In the genomic region with DNA sequence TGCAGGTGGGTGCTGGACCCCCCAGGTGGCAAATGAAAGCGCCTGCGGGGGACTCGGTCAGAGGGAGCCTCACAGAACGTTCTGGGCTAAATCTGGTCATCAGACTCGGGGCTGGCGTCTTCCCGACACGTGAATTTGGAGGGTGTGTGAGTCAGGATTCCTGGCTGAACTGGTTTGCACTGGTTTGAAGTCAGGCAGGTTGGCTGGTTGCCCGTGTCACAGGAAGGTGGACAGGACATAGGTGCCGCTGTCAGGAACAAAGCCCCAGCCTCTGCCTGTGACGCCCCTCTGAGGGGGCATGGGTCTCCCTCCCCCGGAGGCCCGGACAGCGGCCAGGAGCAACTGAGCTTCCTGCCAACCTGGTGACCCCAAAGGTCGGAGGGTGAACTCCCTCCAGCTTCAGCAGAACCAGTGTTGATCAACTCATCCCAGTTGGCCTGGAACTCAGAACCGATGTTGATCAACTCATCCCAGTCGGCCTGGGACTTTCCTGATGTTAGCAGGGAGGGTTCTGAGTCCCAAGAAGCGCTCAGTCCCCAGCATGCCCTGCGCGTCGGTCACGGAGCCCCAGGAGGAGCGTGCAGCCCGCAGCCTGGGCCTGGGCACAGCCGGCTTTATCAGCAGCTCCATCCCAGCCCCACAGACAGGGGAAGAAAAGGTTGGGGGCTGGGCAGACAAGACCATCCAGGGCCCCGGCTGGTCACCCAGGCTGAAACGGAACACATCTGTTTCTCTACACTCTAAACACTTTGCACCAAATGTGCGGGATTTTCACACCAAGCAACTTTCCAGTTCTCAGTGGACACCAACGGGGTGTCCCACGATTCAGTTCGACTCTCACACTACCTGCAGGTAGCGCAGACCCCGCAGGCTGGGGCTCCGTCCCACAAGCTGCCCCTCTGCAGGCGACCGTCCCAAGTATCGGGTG, we compare ENCODE assay signal across 10 cellular contexts. TPM values are rescaled to one million over a fixed set of nuclear protein-coding genes. Genes with fewer than 3 reads are reported as not detected.
DNase-seq lines count a peak whose midpoint lies in the region; ATAC-seq and TF ChIP-seq lines count a peak whose summit lies in the region.
"Had no signal": no experiment of that assay in that cellular context is flagged by ENCODE, and none has a peak within 500 bp of the region (broad histone marks: within the 10 kb centered on the region; RNA-seq: fewer than 3 reads in every experiment).

No MANE protein-coding gene starts in this region.

- H3K9me3 Mint-ChIP-seq in progenitor cell of endocrine pancreas (ENCODE audit: low read depth), result no peaks in the 10 kb centered on the region

- 0 out of 2 replicates have a peak overlapping the region, but pooled peaks have one; percentile 74 for H2AFZ ChIP-seq in PC-9

- no peak overlapping the region for H3K27ac Mint-ChIP-seq in progenitor cell of endocrine pancreas
- H3K27ac Mint-ChIP-seq: activated naive CD8-positive, alpha-beta T cell had no signal

- H3K36me3 ChIP-seq in PC-9 (ENCODE audit: low read depth), result no peaks in the 10 kb centered on the region
- no peaks in the 10 kb centered on the region for H3K36me3 ChIP-seq in heart left ventricle

- no peaks in the 10 kb centered on the region for H3K79me2 ChIP-seq in PC-9 (ENCODE audit: low read depth)

- H4K20me1 ChIP-seq in PC-9 (ENCODE audit: insufficient read depth), result no peaks in the 10 kb centered on the region

- H3K4me2 ChIP-seq in PC-9, result no peak overlapping the region; the same call in 1 of the 2 replicates

- H3K9me2 ChIP-seq in PC-9 (ENCODE audit: insufficient read depth), result no peaks in the 10 kb centered on the region

- H3K27me3 Mint-ChIP-seq in progenitor cell of endocrine pancreas, result peaks cover 11% of the 10 kb centered on the region
- H3K27me3 Mint-ChIP-seq: activated naive CD8-positive, alpha-beta T cell had no signal

- ATAC-seq in heart left ventricle, result peak in 3 of 4 donors; percentile 50 to 60 (median 52)

- DNase-seq in DMS53 (lab: John Stamatoyannopoulos, UW) (peak; percentile 84), PC-9 (peak; percentile 67 to 68), heart left ventricle (peak; percentile 31 to 73 (median 48)), progenitor cell of endocrine pancreas (ENCODE audit: low spot score, unreplicated experiment) (peak; percentile 8), RKO (ENCODE audit: low spot score) (no peak), NCI-H2227 treated with DMSO at 0.1 percent for 48 hours (lab: John Stamatoyannopoulos, UW) (no peak), occipital lobe (lab: John Stamatoyannopoulos, UW) (no peak), epidermal melanocyte (ENCODE audit: insufficient read length, low spot score) (no peak)
- DNase-seq: effector CD8-positive, alpha-beta T cell had no signal

- H3K27ac ChIP-seq in PC-9, result no peak overlapping the region
- H3K27ac ChIP-seq in heart left ventricle, result no peak overlapping the region

- POLR2A ChIA-PET in PC-9 (lab: Charles Lee; ENCODE audit: unreplicated experiment), result no interaction called here

- BruUV-seq in PC-9 (replicated peaks; lab: Mats Ljungman, UMichigan), result no TSS peak

- no peak for TF ChIP-seq POLR2A in heart left ventricle (IDR thresholded peaks at IDR 0.05)

- 73 to 83% (median 75%) methylated on average over 33 to 37 of the region's 37 CpGs for WGBS in heart left ventricle, 4 donors

- no peaks in the 10 kb centered on the region for H3K9me3 ChIP-seq in PC-9 (ENCODE audit: insufficient read depth, low read depth)
- H3K9me3 ChIP-seq in heart left ventricle, result no peaks in the 10 kb centered on the region

- H3K4me1 ChIP-seq in PC-9 (replicated peaks; ENCODE audit: insufficient read depth), result peaks cover 10% of the 10 kb centered on the region
- H3K4me1 ChIP-seq in heart left ventricle, result peaks cover 0 to 8% (median 0%) of the 10 kb centered on the region in 12 donors

- H3F3A ChIP-seq in PC-9 (ENCODE audit: insufficient read depth, low read depth), result no peaks in the 10 kb centered on the region

- H3K4me1 Mint-ChIP-seq in progenitor cell of endocrine pancreas (ENCODE audit: low read depth), result no peaks in the 10 kb centered on the region

- H3K4me3 ChIP-seq in PC-9 (no peak overlapping the region), heart left ventricle (no peak overlapping the region)

- no peaks in the 10 kb centered on the region for H3K27me3 ChIP-seq in PC-9 (ENCODE audit: insufficient read depth, low read depth)
- H3K27me3 ChIP-seq in heart left ventricle, result no peaks in the 10 kb centered on the region

- CTCF ChIA-PET in PC-9 (lab: Charles Lee), result no interaction called here

- intact Hi-C loops in PC-9 (cut with micrococcal nuclease; ENCODE audit: unreplicated experiment), result no loop called here
- intact Hi-C loops in heart left ventricle (cut with DNase I), result no loop called here

- no peaks in the 10 kb centered on the region for H3K36me3 Mint-ChIP-seq in progenitor cell of endocrine pancreas (ENCODE audit: insufficient read depth)
- H3K36me3 Mint-ChIP-seq: activated naive CD8-positive, alpha-beta T cell had no signal

- no peak for TF ChIP-seq CTCF in PC-9 (conservative IDR thresholded peaks at IDR 0.05)
- TF ChIP-seq CTCF in heart left ventricle (IDR thresholded peaks at IDR 0.05), result no peak
- no peak for TF ChIP-seq CTCF in progenitor cell of endocrine pancreas (IDR thresholded peaks at IDR 0.05; ENCODE audit: unreplicated experiment)

- no peak overlapping the region for H3K4me3 Mint-ChIP-seq in progenitor cell of endocrine pancreas (ENCODE audit: low read depth)
- H3K4me3 Mint-ChIP-seq: activated naive CD8-positive, alpha-beta T cell had no signal

RNA-seq across cellular contexts. Expression of a gene that starts 14.4 kb away (rescaled TPM):
- total RNA-seq in PC-9 (2021), result 44.6 and 61.7 TPM in 2 replicates
- 100 to 1,000 TPM in 1 of 9 donors, 10 to 100 TPM in 8; 60.6 to 121 (median 79.5) TPM for total RNA-seq in heart left ventricle
- polyA plus RNA-seq in heart left ventricle, result 100 to 1,000 TPM in 1 of 2 donors, 10 to 100 TPM in 1; 59.4 to 144 TPM
- 54.6 and 56.2 TPM in 2 replicates for total RNA-seq in progenitor cell of endocrine pancreas
- 22.3 TPM for total RNA-seq in occipital lobe

Comparison
In these comparisons a context has a peak if more than half of its experiments do, and no peak if none do; other contexts are left out.
1. DNase-seq: peak in DMS53 (single experiment), PC-9 (2 of 2), heart left ventricle (5 of 5) and progenitor cell of endocrine pancreas (single experiment); none in RKO (single experiment), NCI-H2227 treated with DMSO at 0.1 percent for 48 hours (single experiment), occipital lobe (single experiment) and epidermal melanocyte (single experiment).